2 cellular contexts compared by ENCODE assay signal in genomic region chr7:56366701-56367100, GRCh38.
DNase-seq lines count a peak whose midpoint lies in the region; TF ChIP-seq lines count a peak whose summit lies in the region.
"Not testable (repeated sequence)": the region's sequence is repeated elsewhere in the genome, so short reads cannot be mapped to it uniquely, and the experiment has no call there.

No MANE protein-coding gene starts in this region.

- H3K27ac ChIP-seq in spleen: not testable (repeated sequence)

- not testable (repeated sequence) for H3K27me3 ChIP-seq in spleen (replicated peaks in 1 of 7)

- not testable (repeated sequence) for H3K36me3 ChIP-seq in spleen

- TF ChIP-seq POLR2A in spleen (IDR thresholded peaks at IDR 0.05): not testable (repeated sequence)

- peaks cover 0 to 49% (median 12%) of the 10 kb centered on the region in 8 donors for H3K9me3 ChIP-seq in spleen

- H3K4me1 ChIP-seq in spleen: not testable (repeated sequence)

- WGBS in spleen, 5 donors: 89 to 97% (median 91%) methylated on average over 15 to 22 of the region's 22 CpGs

- not testable (repeated sequence) for TF ChIP-seq CTCF in spleen (IDR thresholded peaks at IDR 0.05 in 8 of 11, conservative IDR thresholded peaks at IDR 0.05 in 3 of 11)

- not testable (repeated sequence) for H3K4me3 ChIP-seq in spleen

- intact Hi-C loops in spleen (cut with DNase I; ENCODE audit: low total_unique reads): not testable (repeated sequence)

- DNase-seq in Daoy (ENCODE audit: low read depth) (peak; percentile 6), spleen (peak; percentile 56)
